26 cellular contexts compared by ENCODE assay signal in genomic region chr6:163531122-163531521, GRCh38.
DNase-seq lines count a peak whose midpoint lies in the region; ATAC-seq and TF ChIP-seq lines count a peak whose summit lies in the region.
"Had no signal": no experiment of that assay in that cellular context is flagged by ENCODE, and none has a peak within 500 bp of the region (broad histone marks: within the 10 kb centered on the region; RNA-seq: fewer than 3 reads in every experiment).

No MANE protein-coding gene starts in this region.

- DNase-seq in HuH-7 (ENCODE audit: low spot score) (peak; percentile 17), left lobe of liver (ENCODE audit: low spot score) (no peak), gastrocnemius medialis (no peak), H4 (ENCODE audit: low spot score) (no peak), substantia nigra (lab: John Stamatoyannopoulos, UW) (no peak), MV-4-11 (lab: John Stamatoyannopoulos, UW) (no peak)
- DNase-seq: activated CD4-positive, CD25-positive, alpha-beta regulatory T cell; activated naive CD4-positive, alpha-beta T cell treated with anti-CD3 and anti-CD28 coated beads, Interleukin-2, amount 50 U/mL, for 16 hours; activated T-cell treated with anti-CD3 and anti-CD28 coated beads, Interleukin-2, amount 50 U/mL, for 48 hours; CD8-positive, alpha-beta memory T cell; DND-41; endodermal cell; natural killer cell; NCI-H1417; NCI-H526; OCI-M1; stimulated activated CD4-positive, alpha-beta T cell treated with anti-CD3 and anti-CD28 coated beads, Interleukin-15, amount 100 ng/mL, for 24 hours; T-helper 2 cell; tibial artery had no signal

- TF ChIP-seq CTCF in brain (conservative IDR thresholded peaks at IDR 0.05): no peak
- TF ChIP-seq CTCF in gastrocnemius medialis (IDR thresholded peaks at IDR 0.05 in 4 of 5, conservative IDR thresholded peaks at IDR 0.05 in 1 of 5): no peak

- H3K4me3 Mint-ChIP-seq in brain: peak overlapping the region; percentile 19 to 77 (median 38)
- H3K4me3 Mint-ChIP-seq: CD8-positive, alpha-beta memory T cell; endodermal cell; natural killer cell; stimulated activated effector memory CD8-positive, alpha-beta T cell treated with anti-CD3 and anti-CD28 coated beads, Interleukin-12 subunit alpha, Interleukin-12 subunit beta, amount 100 ng/mL, for 72 hours had no signal

- intact Hi-C loops in gastrocnemius medialis (cut with DNase I; ENCODE audit: low total_unique reads): loop anchor here (2.0 to 5.0 kb wide), 4 partner anchors 39 to 431 kb away; no protein-coding TSS in a partner anchor

- peaks cover 97% of the 10 kb centered on the region for H3K4me1 Mint-ChIP-seq in brain

- peak overlapping the region; percentile 75 to 85 (median 82) for H3K27ac ChIP-seq in gastrocnemius medialis
- H3K27ac ChIP-seq in substantia nigra (ENCODE audit: low read depth, low read length, poor library complexity, severe bottlenecking): no peak overlapping the region
- H3K27ac ChIP-seq: hepatocyte, KMS-11, prostate gland, SJCRH30, tibial artery had no signal

- H3K27me3 ChIP-seq in gastrocnemius medialis: no peaks in the 10 kb centered on the region
- H3K27me3 ChIP-seq: hepatocyte, SJCRH30, tibial artery had no signal

- H3K27me3 Mint-ChIP-seq in brain: no peaks in the 10 kb centered on the region
- H3K27me3 Mint-ChIP-seq: CD8-positive, alpha-beta memory T cell had no signal

- H3K4me3 ChIP-seq in gastrocnemius medialis: peak overlapping the region in 1 of 4 donors; percentile 9
- H3K4me3 ChIP-seq: hepatocyte, prostate gland, SJCRH30, tibial artery had no signal

- no peak for TF ChIP-seq POLR2A in gastrocnemius medialis (IDR thresholded peaks at IDR 0.05)

- in situ Hi-C loops in gastrocnemius medialis (cut with MboI; ENCODE audit: low sequenced_read_pairs in 4 of 4): no loop called here

- H3K36me3 Mint-ChIP-seq in brain: peaks cover 17% of the 10 kb centered on the region
- H3K36me3 Mint-ChIP-seq: natural killer cell had no signal

- no peaks in the 10 kb centered on the region for H3K9me3 Mint-ChIP-seq in brain
- H3K9me3 Mint-ChIP-seq: CD8-positive, alpha-beta memory T cell; endodermal cell; natural killer cell; stimulated activated effector memory CD8-positive, alpha-beta T cell treated with anti-CD3 and anti-CD28 coated beads, Interleukin-12 subunit alpha, Interleukin-12 subunit beta, amount 100 ng/mL, for 72 hours had no signal

- H3K4me1 ChIP-seq in gastrocnemius medialis: peaks cover 97 to 99% of the 10 kb centered on the region in 2 donors
- H3K4me1 ChIP-seq: prostate gland had no signal

- no peaks in the 10 kb centered on the region for H3K9me3 ChIP-seq in gastrocnemius medialis
- H3K9me3 ChIP-seq: prostate gland, SJCRH30, tibial artery had no signal

- peaks cover 0 to 6% of the 10 kb centered on the region in 2 donors for H3K36me3 ChIP-seq in gastrocnemius medialis
- H3K36me3 ChIP-seq: prostate gland had no signal

- peak overlapping the region in 4 of 5 experiments; percentile 39 to 86 (median 78) for H3K27ac Mint-ChIP-seq in brain
- H3K27ac Mint-ChIP-seq: endodermal cell; natural killer cell; stimulated activated effector memory CD8-positive, alpha-beta T cell treated with anti-CD3 and anti-CD28 coated beads, Interleukin-12 subunit alpha, Interleukin-12 subunit beta, amount 100 ng/mL, for 72 hours had no signal

- peak; percentile 41 for ATAC-seq in left lobe of liver
- ATAC-seq in gastrocnemius medialis: peak in 1 of 2 donors; percentile 27
- no peak for ATAC-seq in GM18868 (IDR thresholded peaks at IDR 0.05; ENCODE audit: unreplicated experiment)
- ATAC-seq: natural killer cell; stimulated activated effector memory CD8-positive, alpha-beta T cell treated with anti-CD3 and anti-CD28 coated beads, Interleukin-12 subunit alpha, Interleukin-12 subunit beta, amount 100 ng/mL, for 72 hours had no signal
